ENCODE assay signal across 11 cellular contexts in genomic region chr7:17062433-17063383, GRCh38.
A peak's percentile ranks its signal among the peaks of the same experiment; 100 is the strongest.
DNase-seq lines count a peak whose midpoint lies in the region; ATAC-seq, FAIRE-seq and TF ChIP-seq lines count a peak whose summit lies in the region.
"Had no signal": no experiment of that assay in that cellular context is flagged by ENCODE, and none has a peak within 500 bp of the region (broad histone marks: within the 10 kb centered on the region; RNA-seq: fewer than 3 reads in every experiment).

No MANE protein-coding gene starts in this region.

- CTCF ChIA-PET in A549 (lab: Yijun Ruan, JAX): interaction anchor here (0.8 to 2.5 kb wide), 4 partner anchors 16 to 236 kb away, joined by 4 to 8 read pairs (median 6); partner anchors contain the start of gene AHR
- CTCF ChIA-PET in activated naive CD4-positive, alpha-beta T cell treated with anti-CD3 and anti-CD28 coated beads, Interleukin-2, amount 10 ng/mL, durations not matched to agents 7 days and 5 days (lab: Charles Lee): interaction anchor here (0.8 to 2.4 kb wide), 13 partner anchors 9 to 239 kb away, joined by 3 to 8 read pairs (median 3); no protein-coding TSS in a partner anchor

- H3K4me1 ChIP-seq in A549: no peaks in the 10 kb centered on the region
- H3K4me1 ChIP-seq in OCI-LY3 (ENCODE audit: low read length): peaks cover 82% of the 10 kb centered on the region

- ATAC-seq in A549: peak in 1 of 2 experiments; percentile 42; a peak in 1 of 6 replicates
- no peak for ATAC-seq in HG03565 (IDR thresholded peaks at IDR 0.05; ENCODE audit: unreplicated experiment)

- no peak overlapping the region for H3K27ac ChIP-seq in A549
- peak overlapping the region; percentile 87 for H3K27ac ChIP-seq in OCI-LY3 (ENCODE audit: low read length)
- H3K27ac ChIP-seq: thoracic aorta had no signal

- peak; percentile 25 to 45; a peak in 3 of 5 replicates for TF ChIP-seq RAD21 in A549 (conservative IDR thresholded peaks at IDR 0.05 in 1 of 2, IDR thresholded peaks at IDR 0.05 in 1 of 2)

- no peak overlapping the region for H3K4me3 Mint-ChIP-seq in endothelial cell (ENCODE audit: unreplicated experiment)
- H3K4me3 Mint-ChIP-seq in activated naive CD4-positive, alpha-beta T cell treated with anti-CD3 and anti-CD28 coated beads, Interleukin-2, amount 10 ng/mL, durations not matched to agents 7 days and 5 days: no peak overlapping the region
- H3K4me3 Mint-ChIP-seq: central memory CD8-positive, alpha-beta T cell had no signal

- TF ChIP-seq POLR2A in A549 (IDR thresholded peaks at IDR 0.05; ENCODE audit: low read length): no peak
- no peak for TF ChIP-seq POLR2A in GM12892 (IDR thresholded peaks at IDR 0.05; ENCODE audit: low read depth, low read length)

- no peak overlapping the region for H3K27ac Mint-ChIP-seq in endothelial cell (ENCODE audit: unreplicated experiment)
- H3K27ac Mint-ChIP-seq in activated naive CD4-positive, alpha-beta T cell treated with anti-CD3 and anti-CD28 coated beads, Interleukin-2, amount 10 ng/mL, durations not matched to agents 7 days and 5 days: no peak overlapping the region

- no peaks in the 10 kb centered on the region for H3K36me3 Mint-ChIP-seq in endothelial cell (ENCODE audit: low read depth, unreplicated experiment)
- H3K36me3 Mint-ChIP-seq in activated naive CD4-positive, alpha-beta T cell treated with anti-CD3 and anti-CD28 coated beads, Interleukin-2, amount 10 ng/mL, durations not matched to agents 7 days and 5 days: no peaks in the 10 kb centered on the region

- no peak for DNase-seq in A549 (ENCODE audit: low read depth in 1 of 2, low spot score in 1 of 2)
- no peak for DNase-seq in GM12892 (ENCODE audit: insufficient read length)
- no peak for DNase-seq in endothelial cell (ENCODE audit: low spot score)
- DNase-seq in T1000 (lab: John Stamatoyannopoulos, UW): no peak
- DNase-seq in activated naive CD4-positive, alpha-beta T cell treated with anti-CD3 and anti-CD28 coated beads, Interleukin-2, amount 10 ng/mL, durations not matched to agents 7 days and 5 days: no peak
- DNase-seq in middle frontal gyrus (ENCODE audit: extremely low spot score, low spot score): no peak

- peak overlapping the region; percentile 7; the same call in 1 of the 2 replicates for H2AFZ ChIP-seq in OCI-LY3 (ENCODE audit: low read depth, low read length)

- H3K36me3 ChIP-seq in OCI-LY3 (replicated peaks; ENCODE audit: low read depth, low read length): no peaks in the 10 kb centered on the region
- H3K36me3 ChIP-seq: thoracic aorta had no signal

- no peaks in the 10 kb centered on the region for H4K20me1 ChIP-seq in OCI-LY3 (ENCODE audit: insufficient read depth, low read length)

- no peak overlapping the region for H3K4me2 ChIP-seq in A549
- peak overlapping the region; percentile 52 for H3K4me2 ChIP-seq in OCI-LY3 (ENCODE audit: low read length)

- POLR2A ChIA-PET in A549 (lab: Yijun Ruan, JAX): no interaction called here

- no peaks in the 10 kb centered on the region for H3K79me2 ChIP-seq in OCI-LY3 (ENCODE audit: low read length)

- H3K9ac ChIP-seq in OCI-LY3 (ENCODE audit: low read length): peak overlapping the region; percentile 69

- FAIRE-seq in A549 (lab: Jason Lieb, UNC) (peak; percentile 43), GM12892 (lab: Jason Lieb, UNC) (peak; percentile 14)
- FAIRE-seq: H1 had no signal

- H3K27me3 ChIP-seq in OCI-LY3 (ENCODE audit: low read depth, low read length): no peaks in the 10 kb centered on the region

- no peak for TF ChIP-seq EP300 in A549 (IDR thresholded peaks at IDR 0.05)

- H3K9me3 ChIP-seq in A549 (no peaks in the 10 kb centered on the region), OCI-LY3 (ENCODE audit: insufficient read depth, low read length) (no peaks in the 10 kb centered on the region)
- H3K9me3 ChIP-seq: thoracic aorta had no signal

- H3K4me3 ChIP-seq in A549 (no peak overlapping the region), OCI-LY3 (ENCODE audit: low read length) (peak overlapping the region; percentile 13; the same call in 1 of the 2 replicates)
- H3K4me3 ChIP-seq: thoracic aorta had no signal

- no peaks in the 10 kb centered on the region for H3K27me3 Mint-ChIP-seq in endothelial cell (ENCODE audit: unreplicated experiment)
- no peaks in the 10 kb centered on the region for H3K27me3 Mint-ChIP-seq in activated naive CD4-positive, alpha-beta T cell treated with anti-CD3 and anti-CD28 coated beads, Interleukin-2, amount 10 ng/mL, durations not matched to agents 7 days and 5 days
- H3K27me3 Mint-ChIP-seq: central memory CD8-positive, alpha-beta T cell had no signal

- WGBS in A549 (ENCODE audit: missing lambda C conversion rate): 47% methylated on average over 4 of the region's 4 CpGs

- H3K4me1 Mint-ChIP-seq in endothelial cell (ENCODE audit: unreplicated experiment): no peaks in the 10 kb centered on the region
- peaks cover 20% of the 10 kb centered on the region for H3K4me1 Mint-ChIP-seq in activated naive CD4-positive, alpha-beta T cell treated with anti-CD3 and anti-CD28 coated beads, Interleukin-2, amount 10 ng/mL, durations not matched to agents 7 days and 5 days
- H3K4me1 Mint-ChIP-seq: central memory CD8-positive, alpha-beta T cell had no signal

- TF ChIP-seq CTCF in A549 (IDR thresholded peaks at IDR 0.05): peak; percentile 35; the same call in 2 of the 3 replicates
- TF ChIP-seq CTCF in OCI-LY3 (IDR thresholded peaks at IDR 0.05; ENCODE audit: low read depth, low read length): peak; percentile 9; the same call in 1 of the 2 replicates
- TF ChIP-seq CTCF in endothelial cell (IDR thresholded peaks at IDR 0.05; ENCODE audit: unreplicated experiment): peak; percentile 31

- H3K9me3 Mint-ChIP-seq in endothelial cell (ENCODE audit: unreplicated experiment): no peaks in the 10 kb centered on the region
- H3K9me3 Mint-ChIP-seq in activated naive CD4-positive, alpha-beta T cell treated with anti-CD3 and anti-CD28 coated beads, Interleukin-2, amount 10 ng/mL, durations not matched to agents 7 days and 5 days: peaks cover 3% of the 10 kb centered on the region
- H3K9me3 Mint-ChIP-seq: central memory CD8-positive, alpha-beta T cell had no signal

TF ChIP-seq in A549, 52 proteins besides CTCF, POLR2A, EP300 and RAD21:
- TF ChIP-seq SMC3 (IDR thresholded peaks at IDR 0.05): peak; percentile 25; the same call in 1 of the 3 replicates
- no peak for TF ChIP-seq ZNF302 (CRISPR knock-in tag; IDR thresholded peaks at IDR 0.05)
- TF ChIP-seq ZFP36 (IDR thresholded peaks at IDR 0.05; ENCODE audit: borderline replicate concordance, partially characterized antibody): no peak
- no peak for TF ChIP-seq NFE2L2 (conservative IDR thresholded peaks at IDR 0.05; ENCODE audit: low read length)
- no peak for TF ChIP-seq JUN (IDR thresholded peaks at IDR 0.05)
